In the genomic region with DNA sequence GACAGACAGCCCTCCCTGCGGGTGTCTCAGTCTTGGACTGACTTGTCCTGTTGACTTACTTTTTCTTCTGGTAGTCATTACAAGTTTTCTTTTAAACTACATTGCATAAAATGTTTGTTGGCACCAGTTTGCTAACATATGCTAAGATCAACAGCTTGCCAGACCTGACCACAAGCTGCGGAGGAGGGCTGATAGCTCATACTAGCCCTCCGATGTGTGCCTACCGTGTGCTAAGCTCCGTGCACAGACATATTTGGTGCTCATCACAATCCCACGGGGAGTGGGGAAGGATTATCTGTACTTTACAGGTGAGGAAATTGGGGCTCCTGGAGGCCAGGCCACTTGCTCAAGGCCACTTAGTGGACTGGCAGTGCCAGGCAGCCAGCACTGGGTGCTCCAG, we compare ENCODE assay signal across 16 cellular contexts.
"Had no signal": no experiment of that assay in that cellular context is flagged by ENCODE, and none has a peak within 500 bp of the region (broad histone marks: within the 10 kb centered on the region; RNA-seq: fewer than 3 reads in every experiment).

No MANE protein-coding gene starts in this region.

- H3K4me1 ChIP-seq: left lung, pancreas, testis had no signal

- H3K4me3 Mint-ChIP-seq: activated CD4-positive, alpha-beta T cell treated with anti-CD3 and anti-CD28 coated beads, Interleukin-2, amount 10 ng/mL, durations not matched to agents 7 days and 5 days; activated naive CD4-positive, alpha-beta T cell treated with anti-CD3 and anti-CD28 coated beads for 36 hours; activated T-cell treated with anti-CD3 and anti-CD28 coated beads, Interleukin-2, amount 50 U/mL, for 4 hours; naive thymus-derived CD4-positive, alpha-beta T cell; stimulated activated memory B cell treated with anti-CD40 and anti-IgM and Interleukin-4, amounts not matched to agents 10 μg/mL and 1 μg/mL and 100 μg/mL, for 72 hours; type B pancreatic cell had no signal

- H3K9me3 ChIP-seq: left lung, pancreas, testis had no signal

- DNase-seq: activated CD4-positive, alpha-beta T cell treated with anti-CD3 and anti-CD28 coated beads, Interleukin-2, amount 10 ng/mL, durations not matched to agents 7 days and 5 days; activated CD8-positive, alpha-beta memory T cell treated with anti-CD3 and anti-CD28 coated beads, Interleukin-2, amount 50 U/mL, for 4 hours; activated naive CD4-positive, alpha-beta T cell treated with anti-CD3 and anti-CD28 coated beads for 36 hours; activated T-cell treated with anti-CD3 and anti-CD28 coated beads, Interleukin-2, amount 50 U/mL, for 4 hours; effector CD4-positive, alpha-beta T cell; foreskin melanocyte; left lung; mesenchymal stem cell; naive thymus-derived CD4-positive, alpha-beta T cell; pancreas; stimulated activated CD4-positive, alpha-beta T cell treated with anti-CD3 and anti-CD28 coated beads, Interleukin-4, amount 100 ng/mL, for 4 hours; testis had no signal

- H3K9me3 Mint-ChIP-seq: activated CD4-positive, alpha-beta T cell treated with anti-CD3 and anti-CD28 coated beads, Interleukin-2, amount 10 ng/mL, durations not matched to agents 7 days and 5 days; activated naive CD4-positive, alpha-beta T cell treated with anti-CD3 and anti-CD28 coated beads for 36 hours; activated T-cell treated with anti-CD3 and anti-CD28 coated beads, Interleukin-2, amount 50 U/mL, for 4 hours; naive thymus-derived CD4-positive, alpha-beta T cell; stimulated activated memory B cell treated with anti-CD40 and anti-IgM and Interleukin-4, amounts not matched to agents 10 μg/mL and 1 μg/mL and 100 μg/mL, for 72 hours; type B pancreatic cell had no signal

- H3K4me3 ChIP-seq: left lung, pancreas, testis had no signal

- H3K27ac ChIP-seq: left lung, pancreas, testis had no signal

- H3K36me3 Mint-ChIP-seq: naive thymus-derived CD4-positive, alpha-beta T cell; stimulated activated memory B cell treated with anti-CD40 and anti-IgM and Interleukin-4, amounts not matched to agents 10 μg/mL and 1 μg/mL and 100 μg/mL, for 72 hours had no signal

- ATAC-seq: activated CD4-positive, CD25-positive, alpha-beta regulatory T cell treated with anti-CD3 and anti-CD28 coated beads, Interleukin-2, amount 50 U/mL, for 24 hours; activated T-cell treated with anti-CD3 and anti-CD28 coated beads, Interleukin-2, amount 50 U/mL, for 4 hours; left lung; naive thymus-derived CD4-positive, alpha-beta T cell; pancreas; sciatic nerve; stimulated activated memory B cell treated with anti-CD40 and anti-IgM and Interleukin-4, amounts not matched to agents 10 μg/mL and 1 μg/mL and 100 μg/mL, for 72 hours had no signal

- H3K4me1 Mint-ChIP-seq: activated CD4-positive, alpha-beta T cell treated with anti-CD3 and anti-CD28 coated beads, Interleukin-2, amount 10 ng/mL, durations not matched to agents 7 days and 5 days; stimulated activated memory B cell treated with anti-CD40 and anti-IgM and Interleukin-4, amounts not matched to agents 10 μg/mL and 1 μg/mL and 100 μg/mL, for 72 hours had no signal

- H3K36me3 ChIP-seq: left lung, pancreas had no signal

- H3K27me3 ChIP-seq: pancreas, testis had no signal

- H3K27ac Mint-ChIP-seq: activated CD4-positive, alpha-beta T cell treated with anti-CD3 and anti-CD28 coated beads, Interleukin-2, amount 10 ng/mL, durations not matched to agents 7 days and 5 days; activated naive CD4-positive, alpha-beta T cell treated with anti-CD3 and anti-CD28 coated beads for 36 hours; naive thymus-derived CD4-positive, alpha-beta T cell; stimulated activated memory B cell treated with anti-CD40 and anti-IgM and Interleukin-4, amounts not matched to agents 10 μg/mL and 1 μg/mL and 100 μg/mL, for 72 hours; type B pancreatic cell had no signal
